In the genomic region with DNA sequence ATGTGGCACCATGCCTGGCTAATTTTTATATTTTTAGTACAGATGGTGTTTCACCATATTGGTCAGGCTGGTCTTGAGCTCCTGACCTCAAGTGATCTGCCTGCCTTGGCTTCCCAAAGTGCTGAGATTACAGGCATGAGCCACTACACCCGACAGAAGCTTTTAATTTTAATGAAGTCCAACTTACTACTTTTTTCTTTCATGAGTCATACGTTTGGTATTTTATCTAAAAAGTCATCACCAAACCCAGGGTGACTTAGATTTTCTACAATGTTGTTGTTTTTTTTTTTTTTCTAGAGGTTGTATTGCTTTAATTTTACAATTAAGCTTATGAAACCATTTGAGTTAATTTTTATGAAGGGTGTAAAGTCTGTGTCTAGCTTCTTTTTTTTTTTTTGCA, we compare ENCODE assay signal across 21 cellular contexts. TPM values are rescaled to one million over a fixed set of nuclear protein-coding genes. Genes with fewer than 3 reads are reported as not detected.
DNase-seq lines count a peak whose midpoint lies in the region; ATAC-seq, FAIRE-seq and TF ChIP-seq lines count a peak whose summit lies in the region.
"Had no signal": no experiment of that assay in that cellular context is flagged by ENCODE, and none has a peak within 500 bp of the region (broad histone marks: within the 10 kb centered on the region; RNA-seq: fewer than 3 reads in every experiment).

No MANE protein-coding gene starts in this region.

- ATAC-seq in foreskin keratinocyte, result peak; percentile 46
- ATAC-seq: gastroesophageal sphincter, HepG2 had no signal

- H3K4me3 Mint-ChIP-seq in astrocyte (ENCODE audit: unreplicated experiment), result no peak overlapping the region
- H3K4me3 Mint-ChIP-seq: activated naive CD4-positive, alpha-beta T cell treated with anti-CD3 and anti-CD28 coated beads, Interleukin-2, amount 50 U/mL, for 24 hours; immature natural killer cell had no signal

- DNase-seq in AG08395 (ENCODE audit: low spot score) (peak; percentile 15), HFF-Myc (ENCODE audit: extremely low read depth, low read depth) (peak; percentile 27), astrocyte (ENCODE audit: low read depth) (peak; percentile 58), foreskin keratinocyte (peak in 1 of 2 donors; percentile 41), hypothalamus (lab: John Stamatoyannopoulos, UW) (no peak), vagina (ENCODE audit: extremely low spot score in 2 of 2) (no peak), SHP77 (lab: John Stamatoyannopoulos, UW) (no peak)
- no peak for DNase-seq in central memory CD4-positive, alpha-beta T cell
- DNase-seq: cortex of kidney, DMS79 treated with DMSO at 0.1 percent for 48 hours, immature natural killer cell, NCI-H1105 treated with DMSO at 0.1 percent for 48 hours, ovary, thyroid gland had no signal

- H3K9ac ChIP-seq in astrocyte (ENCODE audit: low read length), result no peak overlapping the region
- H3K9ac ChIP-seq: BLaER1 had no signal

- H3K4me1 ChIP-seq in astrocyte (ENCODE audit: insufficient read depth, low read length) (peaks cover 4% of the 10 kb centered on the region), foreskin keratinocyte (peaks cover 8% of the 10 kb centered on the region), vagina (no peaks in the 10 kb centered on the region)
- H3K4me1 ChIP-seq: BLaER1, gastroesophageal sphincter, thyroid gland had no signal

- no peak for TF ChIP-seq POLR2A in vagina (IDR thresholded peaks at IDR 0.05)

- H3K9me3 ChIP-seq in astrocyte (ENCODE audit: insufficient read depth, low read depth, low read length) (no peaks in the 10 kb centered on the region), vagina (no peaks in the 10 kb centered on the region)
- H3K9me3 ChIP-seq: BLaER1, gastroesophageal sphincter, ovary, thyroid gland had no signal

- no peak overlapping the region for H3K4me3 ChIP-seq in HFF-Myc (replicated peaks; ENCODE audit: low read depth, low read length)
- H3K4me3 ChIP-seq in astrocyte (ENCODE audit: insufficient read depth, low read depth, low read length), result no peak overlapping the region
- no peak overlapping the region for H3K4me3 ChIP-seq in vagina
- H3K4me3 ChIP-seq: BLaER1, gastroesophageal sphincter, ovary, SK-N-MC, thyroid gland had no signal

- H3K27ac ChIP-seq in astrocyte (ENCODE audit: low read depth, low read length) (no peak overlapping the region), foreskin keratinocyte (no peak overlapping the region), vagina (no peak overlapping the region)
- H3K27ac ChIP-seq: BLaER1, gastroesophageal sphincter, ovary, SK-N-MC, thyroid gland, VCaP had no signal

- H3K36me3 ChIP-seq in astrocyte (ENCODE audit: insufficient read depth, low read length) (no peaks in the 10 kb centered on the region), vagina (no peaks in the 10 kb centered on the region)
- H3K36me3 ChIP-seq: BLaER1, gastroesophageal sphincter, ovary, thyroid gland had no signal

- intact Hi-C loops in vagina (cut with DNase I), result no loop called here

- H3K36me3 Mint-ChIP-seq in astrocyte (ENCODE audit: low read depth, unreplicated experiment), result no peaks in the 10 kb centered on the region
- H3K36me3 Mint-ChIP-seq: activated naive CD4-positive, alpha-beta T cell treated with anti-CD3 and anti-CD28 coated beads, Interleukin-2, amount 50 U/mL, for 24 hours; immature natural killer cell had no signal

- H3K27me3 ChIP-seq in astrocyte (ENCODE audit: insufficient read depth, low read length) (no peaks in the 10 kb centered on the region), foreskin keratinocyte (peaks cover 19% of the 10 kb centered on the region), vagina (no peaks in the 10 kb centered on the region)
- H3K27me3 ChIP-seq: BLaER1, ovary, thyroid gland had no signal

- H3K4me1 Mint-ChIP-seq in astrocyte (ENCODE audit: low read depth, unreplicated experiment), result peaks cover 3% of the 10 kb centered on the region
- H3K4me1 Mint-ChIP-seq: immature natural killer cell had no signal

- TF ChIP-seq CTCF in HFF-Myc (IDR thresholded peaks at IDR 0.05; ENCODE audit: low read depth, low read length, missing control alignments) (no peak), astrocyte (IDR thresholded peaks at IDR 0.05; ENCODE audit: insufficient read depth, low read depth, low read length) (no peak), foreskin keratinocyte (conservative IDR thresholded peaks at IDR 0.05) (no peak), vagina (IDR thresholded peaks at IDR 0.05) (no peak)

- H2AFZ ChIP-seq in astrocyte (ENCODE audit: low read depth, low read length), result no peak overlapping the region

- H3K9me3 Mint-ChIP-seq in astrocyte (ENCODE audit: unreplicated experiment), result peaks cover 1% of the 10 kb centered on the region
- H3K9me3 Mint-ChIP-seq: activated naive CD4-positive, alpha-beta T cell treated with anti-CD3 and anti-CD28 coated beads, Interleukin-2, amount 50 U/mL, for 24 hours had no signal

- H3K79me2 ChIP-seq in astrocyte (ENCODE audit: insufficient read depth, low read length), result no peaks in the 10 kb centered on the region

- H3K27ac Mint-ChIP-seq in astrocyte (ENCODE audit: unreplicated experiment), result no peak overlapping the region
- H3K27ac Mint-ChIP-seq: activated naive CD4-positive, alpha-beta T cell treated with anti-CD3 and anti-CD28 coated beads, Interleukin-2, amount 50 U/mL, for 24 hours; immature natural killer cell had no signal

- H3K27me3 Mint-ChIP-seq in astrocyte (ENCODE audit: low read depth, unreplicated experiment), result no peaks in the 10 kb centered on the region

- FAIRE-seq in astrocyte (lab: Jason Lieb, UNC), result no peak
- FAIRE-seq: GM12892, HepG2 had no signal

- no peaks in the 10 kb centered on the region for H4K20me1 ChIP-seq in astrocyte (ENCODE audit: insufficient read depth, low read length)
- H4K20me1 ChIP-seq: BLaER1 had no signal

- H3K4me2 ChIP-seq in astrocyte (ENCODE audit: low read length), result no peak overlapping the region
- H3K4me2 ChIP-seq: BLaER1 had no signal

RNA-seq across cellular contexts. Expression of gene JRKL, which starts 34.9 kb away (rescaled TPM):
- total RNA-seq in astrocyte (13.4 and 13.9 TPM in 2 replicates), foreskin keratinocyte (6.0 and 7.3 TPM in 2 replicates), vagina (5.4 TPM)
- 2.0 and 2.1 TPM in 2 replicates for polyA plus RNA-seq in foreskin keratinocyte

RNA-seq across cellular contexts. Expression of gene CCDC82, which starts 35.0 kb away (rescaled TPM):
- total RNA-seq in astrocyte (23.4 and 26.2 TPM in 2 replicates), foreskin keratinocyte (14.8 and 15.2 TPM in 2 replicates), vagina (29.5 TPM)
- 6.6 TPM in 2 replicates for polyA plus RNA-seq in foreskin keratinocyte

Comparison
In these comparisons a context has a peak if more than half of its experiments do, and no peak if none do; other contexts are left out.
1. DNase-seq: peak in AG08395 (single experiment), HFF-Myc (single experiment) and astrocyte (single experiment); none in hypothalamus (0 of 51), vagina (0 of 2), SHP77 (0 of 2) and central memory CD4-positive, alpha-beta T cell (single experiment).